ENCODE assay signal across 17 cellular contexts in genomic region chr16:24686678-24687077, GRCh38. TPM values are rescaled to one million over a fixed set of nuclear protein-coding genes. Genes with fewer than 3 reads are reported as not detected.
A peak's percentile ranks its signal among the peaks of the same experiment; 100 is the strongest.
DNase-seq lines count a peak whose midpoint lies in the region; ATAC-seq and TF ChIP-seq lines count a peak whose summit lies in the region.
"Had no signal": no experiment of that assay in that cellular context is flagged by ENCODE, and none has a peak within 500 bp of the region (broad histone marks: within the 10 kb centered on the region; RNA-seq: fewer than 3 reads in every experiment).

No MANE protein-coding gene starts in this region.

- H3K27me3 ChIP-seq in Caco-2 (replicated peaks; ENCODE audit: control insufficient read depth, insufficient read depth, low read length) (no peaks in the 10 kb centered on the region), RWPE2 (ENCODE audit: insufficient read depth, poor library complexity, severe bottlenecking) (no peaks in the 10 kb centered on the region), gastroesophageal sphincter (no peaks in the 10 kb centered on the region), parathyroid adenoma (ENCODE audit: control insufficient read depth, insufficient read depth, low read length) (no peaks in the 10 kb centered on the region)
- H3K27me3 ChIP-seq in CD4-positive, alpha-beta memory T cell (ENCODE audit: insufficient read depth, low read length), result no peaks in the 10 kb centered on the region
- H3K27me3 ChIP-seq: body of pancreas had no signal

- TF ChIP-seq CTCF in Caco-2 (IDR thresholded peaks at IDR 0.05; ENCODE audit: insufficient read depth in 1 of 2, low read depth in 1 of 2, low read length in 1 of 2, severe bottlenecking in 1 of 2, unreplicated experiment in 1 of 2) (no peak), RWPE2 (IDR thresholded peaks at IDR 0.05; ENCODE audit: poor library complexity, severe bottlenecking) (no peak), gastroesophageal sphincter (IDR thresholded peaks at IDR 0.05) (no peak), parathyroid adenoma (IDR thresholded peaks at IDR 0.05) (no peak), GM13976 (IDR thresholded peaks at IDR 0.05; ENCODE audit: borderline replicate concordance, control extremely low read depth, extremely low read depth, insufficient read depth, missing control alignments) (no peak)

- H2AFZ ChIP-seq in parathyroid adenoma, result peak overlapping the region; percentile 74

- H3K4me3 Mint-ChIP-seq in Caco-2 (ENCODE audit: unreplicated experiment), result no peak overlapping the region
- H3K4me3 Mint-ChIP-seq in CD4-positive, alpha-beta memory T cell, result no peak overlapping the region
- H3K4me3 Mint-ChIP-seq: activated CD8-positive, alpha-beta T cell treated with anti-CD3 and anti-CD28 coated beads, Interleukin-2, amount 10 ng/mL, durations not matched to agents 7 days and 5 days; stimulated activated naive CD8-positive, alpha-beta T cell treated with anti-CD3 and anti-CD28 coated beads, Interleukin-15, Interleukin-2, amounts not matched to agents 100 ng/mL and 50 ng/mL, for 24 hours had no signal

- no peaks in the 10 kb centered on the region for H3K36me3 Mint-ChIP-seq in Caco-2 (ENCODE audit: insufficient read depth, unreplicated experiment)
- H3K36me3 Mint-ChIP-seq in CD4-positive, alpha-beta memory T cell, result peaks cover 0 to 3% of the 10 kb centered on the region in 2 donors

- no peak overlapping the region for H3K4me2 ChIP-seq in parathyroid adenoma (ENCODE audit: low read length)

- intact Hi-C loops in Caco-2 (cut with micrococcal nuclease; ENCODE audit: unreplicated experiment), result loop anchor here (10.0 kb wide), 1 partner anchor 92 kb away; no protein-coding TSS in a partner anchor
- intact Hi-C loops in CD4-positive, alpha-beta memory T cell (cut with micrococcal nuclease), result no loop called here

- POLR2A ChIA-PET in Caco-2 (lab: Charles Lee), result no interaction called here
- POLR2A ChIA-PET in CD4-positive, alpha-beta memory T cell (lab: Charles Lee; ENCODE audit: partially characterized antibody), result no interaction called here

- no peak overlapping the region for H3K9ac ChIP-seq in parathyroid adenoma

- CTCF ChIA-PET in Caco-2 (lab: Charles Lee), result interaction anchor here (1.2 kb wide), 1 partner anchor 12 kb away, joined by 4 read pairs; no protein-coding TSS in a partner anchor
- CTCF ChIA-PET in CD4-positive, alpha-beta memory T cell (lab: Charles Lee; ENCODE audit: partially characterized antibody), result interaction anchor here (1.4 kb wide), 1 partner anchor 170 kb away, joined by 4 read pairs; no protein-coding TSS in a partner anchor

- H3K27me3 Mint-ChIP-seq in Caco-2 (ENCODE audit: insufficient read depth, unreplicated experiment), result no peaks in the 10 kb centered on the region
- H3K27me3 Mint-ChIP-seq in CD4-positive, alpha-beta memory T cell, result peaks cover 5 to 7% of the 10 kb centered on the region in 2 donors

- H3K27ac ChIP-seq in RWPE2 (ENCODE audit: poor library complexity, severe bottlenecking) (peak overlapping the region; percentile 48), gastroesophageal sphincter (peak overlapping the region in 3 of 4 donors; percentile 49 to 71 (median 62)), parathyroid adenoma (no peak overlapping the region)
- no peak overlapping the region for H3K27ac ChIP-seq in CD4-positive, alpha-beta memory T cell (ENCODE audit: low read depth, low read length)
- H3K27ac ChIP-seq: body of pancreas, HL-60 had no signal

- peaks cover 10% of the 10 kb centered on the region for H3K4me1 Mint-ChIP-seq in Caco-2 (ENCODE audit: low read depth, unreplicated experiment)
- peaks cover 0 to 3% (median 0%) of the 10 kb centered on the region in 4 donors for H3K4me1 Mint-ChIP-seq in CD4-positive, alpha-beta memory T cell

- H3K36me3 ChIP-seq in Caco-2 (ENCODE audit: control insufficient read depth, insufficient read depth, low read length) (no peaks in the 10 kb centered on the region), RWPE2 (ENCODE audit: low read depth) (no peaks in the 10 kb centered on the region), gastroesophageal sphincter (no peaks in the 10 kb centered on the region), parathyroid adenoma (ENCODE audit: control insufficient read depth, insufficient read depth, low read length) (no peaks in the 10 kb centered on the region)
- no peaks in the 10 kb centered on the region for H3K36me3 ChIP-seq in CD4-positive, alpha-beta memory T cell (ENCODE audit: insufficient read depth, low read length)

- no peaks in the 10 kb centered on the region for H3K79me2 ChIP-seq in parathyroid adenoma

- H3K9me3 ChIP-seq in Caco-2 (no peaks in the 10 kb centered on the region), RWPE2 (ENCODE audit: severe bottlenecking) (no peaks in the 10 kb centered on the region), gastroesophageal sphincter (no peaks in the 10 kb centered on the region), parathyroid adenoma (ENCODE audit: control insufficient read depth, low read length) (no peaks in the 10 kb centered on the region)
- no peaks in the 10 kb centered on the region for H3K9me3 ChIP-seq in CD4-positive, alpha-beta memory T cell (ENCODE audit: control insufficient read depth in 1 of 2, low read length in 2 of 2)
- H3K9me3 ChIP-seq: body of pancreas had no signal

- no TSS peak for BruUV-seq in Caco-2 (replicated peaks; lab: Mats Ljungman, UMichigan)

- no peak for DNase-seq in Caco-2
- DNase-seq in RWPE2 (ENCODE audit: low spot score), result no peak
- no peak for DNase-seq in GM13976 (ENCODE audit: low spot score)
- DNase-seq in hypothalamus (lab: John Stamatoyannopoulos, UW), result no peak
- no peak for DNase-seq in CD4-positive, alpha-beta memory T cell
- DNase-seq in C1 segment of cervical spinal cord (lab: John Stamatoyannopoulos, UW), result no peak
- DNase-seq: activated CD8-positive, alpha-beta T cell treated with anti-CD3 and anti-CD28 coated beads, Interleukin-2, amount 10 ng/mL, durations not matched to agents 7 days and 5 days; activated gamma-delta T cell; DMS 273 treated with DMSO at 0.1 percent for 48 hours; NCI-H2107; NK-92 treated with Interleukin-12 subunit alpha and Interleukin-12 subunit beta, amount 100 ng/mL, for 24 hours; SIG-M5 had no signal

- peaks cover 10% of the 10 kb centered on the region for H3K9me3 Mint-ChIP-seq in Caco-2 (ENCODE audit: unreplicated experiment)
- peaks cover 0 to 1% (median 0%) of the 10 kb centered on the region in 8 donors for H3K9me3 Mint-ChIP-seq in CD4-positive, alpha-beta memory T cell
- H3K9me3 Mint-ChIP-seq: stimulated activated naive CD8-positive, alpha-beta T cell treated with anti-CD3 and anti-CD28 coated beads, Interleukin-15, Interleukin-2, amounts not matched to agents 100 ng/mL and 50 ng/mL, for 24 hours had no signal

- WGBS in gastroesophageal sphincter (ENCODE audit: low coverage in 1 of 2), 2 donors, result 52 to 73% methylated on average over 3 to 7 of the region's 9 CpGs

- peaks cover 9% of the 10 kb centered on the region; the same call in 1 of the 2 replicates for H3K4me1 ChIP-seq in Caco-2
- peaks cover 18% of the 10 kb centered on the region for H3K4me1 ChIP-seq in RWPE2 (ENCODE audit: insufficient read depth, poor library complexity, severe bottlenecking)
- H3K4me1 ChIP-seq in gastroesophageal sphincter, result peaks cover 0 to 17% (median 12%) of the 10 kb centered on the region in 3 donors
- H3K4me1 ChIP-seq in parathyroid adenoma, result peaks cover 9% of the 10 kb centered on the region
- no peaks in the 10 kb centered on the region for H3K4me1 ChIP-seq in CD4-positive, alpha-beta memory T cell (ENCODE audit: insufficient read depth, low read length)

- ATAC-seq in RWPE2 (ENCODE audit: low read depth), result no peak
- no peak for ATAC-seq in gastroesophageal sphincter
- ATAC-seq: activated CD8-positive, alpha-beta T cell treated with anti-CD3 and anti-CD28 coated beads, Interleukin-2, amount 10 ng/mL, durations not matched to agents 7 days and 5 days had no signal

- in situ Hi-C loops in GM13976 (cut with MboI; ENCODE audit: low sequenced_read_pairs, unreplicated experiment), result no loop called here

- peak overlapping the region; percentile 81 for H3K27ac Mint-ChIP-seq in Caco-2 (ENCODE audit: unreplicated experiment)
- no peak overlapping the region for H3K27ac Mint-ChIP-seq in CD4-positive, alpha-beta memory T cell
- H3K27ac Mint-ChIP-seq: activated CD8-positive, alpha-beta T cell treated with anti-CD3 and anti-CD28 coated beads, Interleukin-2, amount 10 ng/mL, durations not matched to agents 7 days and 5 days; stimulated activated naive CD8-positive, alpha-beta T cell treated with anti-CD3 and anti-CD28 coated beads, Interleukin-15, Interleukin-2, amounts not matched to agents 100 ng/mL and 50 ng/mL, for 24 hours had no signal

- H3K4me3 ChIP-seq in Caco-2 (ENCODE audit: low read depth, low read length) (no peak overlapping the region), RWPE2 (ENCODE audit: severe bottlenecking) (no peak overlapping the region), gastroesophageal sphincter (no peak overlapping the region), parathyroid adenoma (ENCODE audit: low read depth, low read length) (no peak overlapping the region)
- no peak overlapping the region for H3K4me3 ChIP-seq in CD4-positive, alpha-beta memory T cell (ENCODE audit: low read length in 2 of 2)
- H3K4me3 ChIP-seq: body of pancreas had no signal

- TF ChIP-seq POLR2A in gastroesophageal sphincter (IDR thresholded peaks at IDR 0.05), result no peak

- TF ChIP-seq EP300 in gastroesophageal sphincter (IDR thresholded peaks at IDR 0.05), result no peak

RNA-seq across cellular contexts. Expression of gene TNRC6A, which starts 42.8 kb away (rescaled TPM):
- 39.3 and 43.7 TPM in 2 replicates for total RNA-seq in Caco-2 (2022)
- total RNA-seq in gastroesophageal sphincter, result 10 to 100 TPM; 33.4 to 71.1 (median 58.6) TPM
- total RNA-seq in CD4-positive, alpha-beta memory T cell, result 100 to 1,000 TPM in 1 of 2 experiments, 10 to 100 TPM in 1; 99.3 to 103 TPM
- 10 to 100 TPM in 1 of 2 donors, under 1 TPM in 1; 0.88 to 27.3 TPM for polyA plus RNA-seq in CD4-positive, alpha-beta memory T cell

Comparison
In these comparisons a context has a peak if more than half of its experiments do, and no peak if none do; other contexts are left out.
1. H3K27ac ChIP-seq: peak in RWPE2 (single experiment) and gastroesophageal sphincter (3 of 4); none in parathyroid adenoma (single experiment) and CD4-positive, alpha-beta memory T cell (single experiment).